Comparison of ENCODE assay signal across 28 cellular contexts in genomic region chr1:211897011-211897410, GRCh38.
DNase-seq lines count a peak whose midpoint lies in the region; ATAC-seq and TF ChIP-seq lines count a peak whose summit lies in the region.
"Had no signal": no experiment of that assay in that cellular context is flagged by ENCODE, and none has a peak within 500 bp of the region (broad histone marks: within the 10 kb centered on the region; RNA-seq: fewer than 3 reads in every experiment).

No MANE protein-coding gene starts in this region.

- CTCF ChIA-PET in PC-9 (lab: Charles Lee), result no interaction called here

- H2AFZ ChIP-seq in PC-9, result no peak overlapping the region
- H2AFZ ChIP-seq: hepatocyte had no signal

- H3K79me2 ChIP-seq in PC-9 (ENCODE audit: low read depth), result no peaks in the 10 kb centered on the region
- H3K79me2 ChIP-seq: hepatocyte had no signal

- no peaks in the 10 kb centered on the region for H3K9me3 ChIP-seq in vagina
- no peaks in the 10 kb centered on the region for H3K9me3 ChIP-seq in breast epithelium
- no peaks in the 10 kb centered on the region for H3K9me3 ChIP-seq in PC-9 (ENCODE audit: insufficient read depth, low read depth)
- H3K9me3 ChIP-seq: ascending aorta, gastrocnemius medialis, psoas muscle, thyroid gland had no signal

- TF ChIP-seq POLR2A in vagina (IDR thresholded peaks at IDR 0.05) (no peak), breast epithelium (IDR thresholded peaks at IDR 0.05) (no peak)

- intact Hi-C loops in vagina (cut with DNase I), result no loop called here
- intact Hi-C loops in breast epithelium (cut with DNase I; ENCODE audit: low total_unique reads), result no loop called here
- intact Hi-C loops in PC-9 (cut with micrococcal nuclease; ENCODE audit: unreplicated experiment), result no loop called here

- DNase-seq in COLO668 (lab: John Stamatoyannopoulos, UW; ENCODE audit: unreplicated experiment) (peak; percentile 32), MV-4-11 (lab: John Stamatoyannopoulos, UW) (peak; percentile 10), OCI-M1 (lab: John Stamatoyannopoulos, UW) (peak; percentile 17), islet precursor cell (peak; percentile 19), vagina (ENCODE audit: extremely low spot score in 2 of 2) (no peak), breast epithelium (ENCODE audit: low spot score in 2 of 2) (no peak), PC-9 (no peak)
- DNase-seq: activated CD4-positive, alpha-beta T cell treated with anti-CD3 and anti-CD28 coated beads for 48 hours; activated CD8-positive, alpha-beta memory T cell treated with anti-CD3 and anti-CD28 coated beads for 24 hours; activated gamma-delta T cell; activated naive CD8-positive, alpha-beta T cell treated with anti-CD3 and anti-CD28 coated beads, Interleukin-2, amount 10 ng/mL, durations not matched to agents 7 days and 5 days; AML-193; caudate nucleus; CD4-positive, alpha-beta memory T cell; DMS 273 treated with DMSO at 0.1 percent for 48 hours; endodermal cell; gastrocnemius medialis; H9; NCI-H187; psoas muscle; T-helper 9 cell; thyroid gland; WERI-Rb-1 had no signal

- no peak for ATAC-seq in HG02798 (IDR thresholded peaks at IDR 0.05; ENCODE audit: poor library complexity, unreplicated experiment)
- ATAC-seq: esophagus mucosa, gastrocnemius medialis, psoas muscle, Right ventricle myocardium inferior had no signal

- POLR2A ChIA-PET in PC-9 (lab: Charles Lee; ENCODE audit: unreplicated experiment), result no interaction called here

- no peaks in the 10 kb centered on the region for H3K9me2 ChIP-seq in PC-9 (ENCODE audit: insufficient read depth)

- no peaks in the 10 kb centered on the region for H3F3A ChIP-seq in PC-9 (ENCODE audit: insufficient read depth, low read depth)

- H3K4me2 ChIP-seq in PC-9, result no peak overlapping the region
- H3K4me2 ChIP-seq: hepatocyte had no signal

- no peaks in the 10 kb centered on the region for H4K20me1 ChIP-seq in PC-9 (ENCODE audit: insufficient read depth)

- no peak overlapping the region for H3K27ac ChIP-seq in vagina
- no peak overlapping the region for H3K27ac ChIP-seq in breast epithelium
- H3K27ac ChIP-seq in PC-9, result no peak overlapping the region
- H3K27ac ChIP-seq: ascending aorta, gastrocnemius medialis, hepatocyte, psoas muscle, thyroid gland, WERI-Rb-1 had no signal

- H3K27me3 ChIP-seq in vagina (no peaks in the 10 kb centered on the region), breast epithelium (no peaks in the 10 kb centered on the region), PC-9 (ENCODE audit: insufficient read depth, low read depth) (no peaks in the 10 kb centered on the region)
- H3K27me3 ChIP-seq: ascending aorta, gastrocnemius medialis, hepatocyte, thyroid gland had no signal

- no peak overlapping the region for H3K4me3 ChIP-seq in vagina
- no peak overlapping the region for H3K4me3 ChIP-seq in breast epithelium
- no peak overlapping the region for H3K4me3 ChIP-seq in PC-9
- H3K4me3 ChIP-seq: ascending aorta, gastrocnemius medialis, hepatocyte, psoas muscle, thyroid gland had no signal

- H3K4me1 ChIP-seq in vagina (no peaks in the 10 kb centered on the region), breast epithelium (no peaks in the 10 kb centered on the region), PC-9 (replicated peaks; ENCODE audit: insufficient read depth) (0 out of 2 replicates have a peak, but pooled peaks cover 10% of the 10 kb centered on the region)
- H3K4me1 ChIP-seq: ascending aorta, gastrocnemius medialis, psoas muscle, thyroid gland had no signal

- TF ChIP-seq CTCF in vagina (IDR thresholded peaks at IDR 0.05) (no peak), breast epithelium (IDR thresholded peaks at IDR 0.05) (no peak), PC-9 (conservative IDR thresholded peaks at IDR 0.05) (no peak)

- no TSS peak for BruUV-seq in PC-9 (replicated peaks; lab: Mats Ljungman, UMichigan)

- H3K36me3 ChIP-seq in vagina, result no peaks in the 10 kb centered on the region
- H3K36me3 ChIP-seq in breast epithelium, result no peaks in the 10 kb centered on the region
- no peaks in the 10 kb centered on the region for H3K36me3 ChIP-seq in PC-9 (ENCODE audit: low read depth)
- H3K36me3 ChIP-seq: ascending aorta, gastrocnemius medialis, thyroid gland, WERI-Rb-1 had no signal

Comparison
In these comparisons a context has a peak if more than half of its experiments do, and no peak if none do; other contexts are left out.
1. DNase-seq: peak in COLO668 (single experiment), MV-4-11 (single experiment), OCI-M1 (single experiment) and islet precursor cell (single experiment); none in vagina (0 of 2), breast epithelium (0 of 2) and PC-9 (0 of 2).